Comparison of ENCODE assay signal across 19 cellular contexts in genomic region chr1:177854951-177855350, GRCh38.
"Had no signal": no experiment of that assay in that cellular context is flagged by ENCODE, and none has a peak within 500 bp of the region (broad histone marks: within the 10 kb centered on the region; RNA-seq: fewer than 3 reads in every experiment).

No MANE protein-coding gene starts in this region.

- H3K4me3 ChIP-seq: adrenal gland, MG63, Peyer's patch had no signal

- ATAC-seq: activated CD4-positive, CD25-positive, alpha-beta regulatory T cell treated with anti-CD3 and anti-CD28 coated beads, Interleukin-2, amount 50 U/mL, for 24 hours; activated CD8-positive, alpha-beta T cell treated with anti-CD3 and anti-CD28 coated beads, Interleukin-2, amount 10 ng/mL, durations not matched to agents 7 days and 5 days had no signal

- DNase-seq: activated CD4-positive, alpha-beta T cell treated with anti-CD3 and anti-CD28 coated beads for 4 hours; activated CD8-positive, alpha-beta memory T cell treated with anti-CD3 and anti-CD28 coated beads, Interleukin-2, amount 50 U/mL, for 48 hours; activated CD8-positive, alpha-beta T cell treated with anti-CD3 and anti-CD28 coated beads, Interleukin-2, amount 10 ng/mL, durations not matched to agents 7 days and 5 days; activated naive CD4-positive, alpha-beta T cell treated with anti-CD3 and anti-CD28 coated beads, Interleukin-2, amount 50 U/mL, for 16 hours; activated naive CD8-positive, alpha-beta T cell treated with anti-CD3 and anti-CD28 coated beads, Interleukin-2, amount 10 ng/mL, durations not matched to agents 7 days and 5 days; activated T-cell treated with anti-CD3 and anti-CD28 coated beads, Interleukin-2, amount 50 U/mL, for 1 hour; adrenal gland; anterior cingulate cortex; MG63; NCI-H1105; NCI-H1436; NCI-H1694 treated with DMSO at 0.1 percent for 48 hours; NCI-H2029 treated with DMSO at 0.1 percent for 48 hours; NCI-H345; NCI-H510A; NCI-H526 treated with DMSO at 0.1 percent for 48 hours; Peyer's patch; SHP77 treated with DMSO at 0.1 percent for 48 hours had no signal
